8 cellular contexts compared by ENCODE assay signal in genomic region chr7:74454948-74455804, GRCh38. TPM values are rescaled to one million over a fixed set of nuclear protein-coding genes. Genes with fewer than 3 reads are reported as not detected.
A peak's percentile ranks its signal among the peaks of the same experiment; 100 is the strongest.
DNase-seq lines count a peak whose midpoint lies in the region; ATAC-seq and TF ChIP-seq lines count a peak whose summit lies in the region.

No MANE protein-coding gene starts in this region.

- peaks cover 22% of the 10 kb centered on the region for H3K4me1 Mint-ChIP-seq in mesothelial cell of epicardium

- no peak for TF ChIP-seq POLR2A in vagina (IDR thresholded peaks at IDR 0.05)
- no peak for TF ChIP-seq POLR2A in lower leg skin (IDR thresholded peaks at IDR 0.05)

- TF ChIP-seq CTCF in dorsolateral prefrontal cortex (IDR thresholded peaks at IDR 0.05 in 54 of 56, conservative IDR thresholded peaks at IDR 0.05 in 2 of 56; ENCODE audit: low read depth in 1 of 56, partially characterized antibody in 56 of 56) = no peak
- TF ChIP-seq CTCF in mesothelial cell of epicardium (IDR thresholded peaks at IDR 0.05; ENCODE audit: unreplicated experiment) = no peak
- TF ChIP-seq CTCF in vagina (IDR thresholded peaks at IDR 0.05) = no peak
- no peak for TF ChIP-seq CTCF in lower leg skin (IDR thresholded peaks at IDR 0.05)

- H3K27ac ChIP-seq in dorsolateral prefrontal cortex (peak overlapping the region in 58 of 59 donors; percentile 24 to 96 (median 90)), vagina (peak overlapping the region; percentile 97)

- peaks cover 31% of the 10 kb centered on the region for H3K4me1 ChIP-seq in vagina

- peak overlapping the region; percentile 92 for H3K27ac Mint-ChIP-seq in mesothelial cell of epicardium

- peak; percentile 65 for ATAC-seq in Right ventricle myocardium inferior
- ATAC-seq in GM21381 (IDR thresholded peaks at IDR 0.05; ENCODE audit: unreplicated experiment) = no peak

- no peaks in the 10 kb centered on the region for H3K27me3 Mint-ChIP-seq in mesothelial cell of epicardium (ENCODE audit: low read depth)

- no peaks in the 10 kb centered on the region for H3K9me3 Mint-ChIP-seq in mesothelial cell of epicardium

- no peaks in the 10 kb centered on the region for H3K36me3 ChIP-seq in vagina

- H3K27me3 ChIP-seq in dorsolateral prefrontal cortex (no peaks in the 10 kb centered on the region), vagina (no peaks in the 10 kb centered on the region)

- DNase-seq in Right ventricle myocardium inferior (ENCODE audit: missing footprints) (no peak), cardiac septum (ENCODE audit: low spot score) (no peak), dorsolateral prefrontal cortex (peak in 4 of 10 donors; percentile 23 to 51 (median 34)), mesothelial cell of epicardium (ENCODE audit: low spot score in 2 of 2, unreplicated experiment in 2 of 2) (no peak), vagina (ENCODE audit: extremely low spot score in 2 of 2) (no peak), germinal center (ENCODE audit: low spot score) (no peak), lower leg skin (ENCODE audit: low spot score in 2 of 2) (no peak)

- peak overlapping the region; percentile 73 for H3K4me3 Mint-ChIP-seq in mesothelial cell of epicardium

- H3K4me3 ChIP-seq in dorsolateral prefrontal cortex = peak overlapping the region; percentile 9 to 90 (median 78)
- peak overlapping the region; percentile 71 to 96 for H3K4me3 ChIP-seq in vagina
- H3K4me3 ChIP-seq in lower leg skin (ENCODE audit: low read depth, poor library complexity, severe bottlenecking) = no peak overlapping the region

- H3K36me3 Mint-ChIP-seq in mesothelial cell of epicardium = peaks cover 3% of the 10 kb centered on the region

- 66% methylated on average over 23 to 24 of the region's 24 CpGs for WGBS in lower leg skin, 2 donors

- H3K9me3 ChIP-seq in vagina = no peaks in the 10 kb centered on the region

- intact Hi-C loops in Right ventricle myocardium inferior (cut with DNase I) (loop anchor here (1.0 to 5.0 kb wide), 3 partner anchors 25 to 202 kb away; partner anchors contain the start of gene GTF2I), cardiac septum (cut with DNase I) (loop anchor here (2.0 kb wide), 1 partner anchor 26 kb away; no protein-coding TSS in a partner anchor), dorsolateral prefrontal cortex (cut with DNase I) (loop anchor here (10.0 kb wide), 2 partner anchors 110 to 200 kb away; partner anchors contain the start of gene GTF2I (in 1 of the 2)), vagina (cut with DNase I) (loop anchor here (10.0 kb wide), 1 partner anchor 200 kb away; the partner anchor contains the start of gene GTF2I), lower leg skin (cut with DNase I; ENCODE audit: low total_unique reads) (no loop called here)

RNA-seq across cellular contexts. Expression of gene GTF2IRD1, which starts 1.5 kb away (rescaled TPM):
- total RNA-seq in Right ventricle myocardium inferior (19.1 TPM), cardiac septum (13.2 TPM), dorsolateral prefrontal cortex (10 to 100 TPM; 13.2 to 37.2 (median 22.2) TPM), mesothelial cell of epicardium (73.3 to 84.0 TPM (median 80.8 TPM) in 3 replicates), vagina (33.6 TPM), lower leg skin (10 to 100 TPM; 28.5 to 49.9 (median 43.2) TPM)
